1 cellular context compared by ENCODE assay signal in genomic region chr1:30569384-30569783, GRCh38.
TF ChIP-seq lines count a peak whose summit lies in the region.

No MANE protein-coding gene starts in this region.

TF ChIP-seq in HCT116, 20 proteins besides CTCF, POLR2A, EP300 and RAD21 (continued from another document):
- TF ChIP-seq ZBTB33 (IDR thresholded peaks at IDR 0.05; ENCODE audit: extremely low read depth, insufficient replicate concordance, low read length) (no peak), JUND (IDR thresholded peaks at IDR 0.05) (no peak)
TF ChIP-seq in HCT116: peak in this region for 0.
